Comparison of ENCODE assay signal across 9 cellular contexts in the genomic region with DNA sequence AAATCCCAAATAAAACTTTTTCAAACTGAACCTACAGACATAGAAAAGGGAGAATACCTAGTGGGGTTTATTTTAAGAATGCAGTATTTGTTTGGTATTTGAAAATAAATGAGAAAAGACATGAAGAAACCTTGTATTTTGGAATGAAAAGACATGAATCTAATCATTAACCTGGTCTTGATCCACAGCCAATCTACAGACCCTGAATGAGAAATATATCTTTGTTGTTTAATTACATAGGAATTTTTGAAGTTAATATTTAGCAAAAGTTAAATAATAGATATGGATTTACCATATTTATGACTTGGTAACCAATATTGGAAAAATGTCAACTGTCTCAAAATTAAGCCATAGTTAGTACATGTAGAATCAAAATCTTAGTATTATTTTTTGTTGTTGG.
"Had no signal": no experiment of that assay in that cellular context is flagged by ENCODE, and none has a peak within 500 bp of the region (broad histone marks: within the 10 kb centered on the region; RNA-seq: fewer than 3 reads in every experiment).

No MANE protein-coding gene starts in this region.

- H3K4me1 Mint-ChIP-seq: IgD-negative memory B cell had no signal

- H3K27ac ChIP-seq: HL-60, KMS-11 had no signal

- ATAC-seq: HepG2, K562 had no signal

- H3K27me3 Mint-ChIP-seq: IgD-negative memory B cell had no signal

- H3K36me3 Mint-ChIP-seq: IgD-negative memory B cell had no signal

- H3K4me3 Mint-ChIP-seq: IgD-negative memory B cell had no signal

- FAIRE-seq: HepG2, HTR-8/SVneo, K562 had no signal

- H3K27ac Mint-ChIP-seq: IgD-negative memory B cell had no signal

- H3K9ac ChIP-seq: KMS-11 had no signal

- DNase-seq: IMR-90, KBM-7, KG1 had no signal

- H3K4me3 ChIP-seq: K562 had no signal
